Comparison of ENCODE assay signal across 8 cellular contexts in the genomic region with DNA sequence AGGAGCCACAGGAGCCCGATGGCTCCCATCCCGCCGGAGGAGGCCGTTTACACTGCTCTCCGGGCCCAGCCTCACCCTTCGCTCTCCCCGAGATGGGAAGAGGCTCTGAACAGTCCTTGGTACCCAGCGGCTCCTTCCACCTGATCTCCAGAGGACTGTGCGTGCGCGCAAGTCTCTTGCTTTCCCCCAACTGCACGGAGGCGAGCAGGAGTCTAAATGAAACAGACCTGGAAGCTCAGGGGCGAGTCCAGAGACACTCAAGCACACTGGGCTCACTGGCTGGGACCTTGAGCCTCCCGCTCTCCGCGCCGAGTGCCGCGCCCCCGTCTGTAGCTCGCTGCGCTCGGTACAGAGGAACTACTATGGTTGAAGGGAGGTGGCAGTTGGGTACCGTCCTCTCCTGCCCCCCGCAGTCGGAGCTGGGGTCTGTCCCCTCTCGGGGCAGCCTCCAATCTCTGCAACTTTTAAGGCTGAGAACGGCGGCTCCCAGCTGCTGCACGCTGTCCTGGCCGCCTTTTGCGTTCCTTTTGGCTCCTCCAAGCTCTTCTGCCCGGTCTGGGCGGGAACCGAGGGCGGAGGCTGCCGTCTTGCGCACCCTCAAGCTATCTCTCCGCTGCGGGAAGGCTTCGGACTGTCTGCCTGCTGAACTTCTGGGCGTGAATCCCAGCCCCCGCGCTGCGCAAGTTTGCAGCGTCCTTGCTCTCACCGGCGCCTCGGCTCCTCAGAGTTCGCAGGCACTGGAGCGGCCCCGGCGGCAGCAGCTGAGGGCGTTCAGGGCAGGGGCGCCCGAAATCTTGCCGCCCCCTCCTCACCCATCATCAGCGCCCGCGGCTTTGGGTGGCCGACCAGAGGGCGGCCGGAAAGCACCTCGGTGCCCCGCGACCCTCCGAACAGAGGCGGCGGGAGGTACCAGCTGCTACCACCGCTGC. TPM values are rescaled to one million over a fixed set of nuclear protein-coding genes. Genes with fewer than 3 reads are reported as not detected.
A peak's percentile ranks its signal among the peaks of the same experiment; 100 is the strongest.
DNase-seq lines count a peak whose midpoint lies in the region; ATAC-seq and TF ChIP-seq lines count a peak whose summit lies in the region.

No MANE protein-coding gene starts in this region.

- H3K27me3 ChIP-seq in HAP-1 (ENCODE audit: low read depth) (peaks cover 20% of the 10 kb centered on the region), adipocyte (replicated peaks; ENCODE audit: control insufficient read depth, insufficient read depth, low read length) (peaks cover 41% of the 10 kb centered on the region), spleen (replicated peaks in 1 of 7) (peaks cover 12 to 95% (median 71%) of the 10 kb centered on the region in 7 donors)

- no peaks in the 10 kb centered on the region for H3K36me3 ChIP-seq in HAP-1 (replicated peaks)
- H3K36me3 ChIP-seq in adipocyte (ENCODE audit: control insufficient read depth, insufficient read depth, low read length, severe bottlenecking) = no peaks in the 10 kb centered on the region
- H3K36me3 ChIP-seq in spleen = no peaks in the 10 kb centered on the region

- H3K4me3 ChIP-seq in HAP-1 = peak overlapping the region; percentile 14
- H3K4me3 ChIP-seq in adipocyte (ENCODE audit: low read length) = peak overlapping the region; percentile 76
- peak overlapping the region; percentile 61 for H3K4me3 ChIP-seq in iPS-18c (ENCODE audit: insufficient read depth, low read depth, low read length)
- peak overlapping the region in 7 of 8 donors; percentile 8 to 62 (median 32) for H3K4me3 ChIP-seq in spleen

- TF ChIP-seq POLR2A in spleen (IDR thresholded peaks at IDR 0.05) = no peak

- no peak overlapping the region for H3K9ac ChIP-seq in adipocyte (ENCODE audit: low read length)

- H3K27ac ChIP-seq in spleen = no peak overlapping the region

- 2 to 5% (median 3%) methylated on average over 24 to 71 of the region's 71 CpGs for WGBS in spleen, 5 donors

- in situ Hi-C loops in HAP-1 (cut with MboI; ENCODE audit: low sequenced_read_pairs) = loop anchor here (10.0 kb wide), 2 partner anchors 104 to 966 kb away; no protein-coding TSS in a partner anchor

- ATAC-seq in HG03108 (IDR thresholded peaks at IDR 0.05; ENCODE audit: unreplicated experiment) = no peak
- no peak for ATAC-seq in HG03442 (IDR thresholded peaks at IDR 0.05; ENCODE audit: unreplicated experiment)

- TF ChIP-seq CTCF in spleen (IDR thresholded peaks at IDR 0.05 in 8 of 11, conservative IDR thresholded peaks at IDR 0.05 in 3 of 11) = no peak

- intact Hi-C loops in spleen (cut with DNase I; ENCODE audit: low total_unique reads) = loop anchor here (5.0 kb wide), 1 partner anchor 151 kb away; no protein-coding TSS in a partner anchor

- H3K9me3 ChIP-seq in HAP-1 (no peaks in the 10 kb centered on the region), adipocyte (ENCODE audit: control insufficient read depth, low read length) (no peaks in the 10 kb centered on the region), iPS-18c (ENCODE audit: control insufficient read depth, insufficient read depth, low read length) (no peaks in the 10 kb centered on the region), spleen (peaks cover 0 to 4% (median 0%) of the 10 kb centered on the region in 8 donors)

- DNase-seq in AG20443 (ENCODE audit: low spot score) (peak; percentile 47), HAP-1 (ENCODE audit: low spot score in 2 of 2) (peak in 1 of 2 experiments; percentile 15), adipocyte (ENCODE audit: low read depth) (peak; percentile 39), spleen (no peak), HuH-7 (ENCODE audit: low spot score) (no peak)

- H3K4me1 ChIP-seq in HAP-1 (no peaks in the 10 kb centered on the region), adipocyte (ENCODE audit: control insufficient read depth, insufficient read depth, low read length) (peaks cover 21% of the 10 kb centered on the region), spleen (peaks cover 17 to 29% (median 21%) of the 10 kb centered on the region in 6 donors)

RNA-seq across cellular contexts. Expression of gene ALK, which starts 0.5 kb away (rescaled TPM):
- under 1 TPM in 2 of 7 donors, not detected in 5; 0.06 to 0.28 TPM for total RNA-seq in spleen
- polyA plus RNA-seq in spleen = under 1 TPM in 1 of 3 donors, not detected in 2; 0.03 TPM

Comparison
In these comparisons a context has a peak if more than half of its experiments do, and no peak if none do; other contexts are left out.
1. DNase-seq: peak in AG20443 (single experiment) and adipocyte (single experiment); none in spleen (single experiment) and HuH-7 (single experiment).
2. H3K4me3 ChIP-seq: peak in every context shown above with its lines; median percentile 76 in adipocyte; 61 in iPS-18c; 32 in spleen; 14 in HAP-1.